8 cellular contexts compared by ENCODE assay signal in the genomic region with DNA sequence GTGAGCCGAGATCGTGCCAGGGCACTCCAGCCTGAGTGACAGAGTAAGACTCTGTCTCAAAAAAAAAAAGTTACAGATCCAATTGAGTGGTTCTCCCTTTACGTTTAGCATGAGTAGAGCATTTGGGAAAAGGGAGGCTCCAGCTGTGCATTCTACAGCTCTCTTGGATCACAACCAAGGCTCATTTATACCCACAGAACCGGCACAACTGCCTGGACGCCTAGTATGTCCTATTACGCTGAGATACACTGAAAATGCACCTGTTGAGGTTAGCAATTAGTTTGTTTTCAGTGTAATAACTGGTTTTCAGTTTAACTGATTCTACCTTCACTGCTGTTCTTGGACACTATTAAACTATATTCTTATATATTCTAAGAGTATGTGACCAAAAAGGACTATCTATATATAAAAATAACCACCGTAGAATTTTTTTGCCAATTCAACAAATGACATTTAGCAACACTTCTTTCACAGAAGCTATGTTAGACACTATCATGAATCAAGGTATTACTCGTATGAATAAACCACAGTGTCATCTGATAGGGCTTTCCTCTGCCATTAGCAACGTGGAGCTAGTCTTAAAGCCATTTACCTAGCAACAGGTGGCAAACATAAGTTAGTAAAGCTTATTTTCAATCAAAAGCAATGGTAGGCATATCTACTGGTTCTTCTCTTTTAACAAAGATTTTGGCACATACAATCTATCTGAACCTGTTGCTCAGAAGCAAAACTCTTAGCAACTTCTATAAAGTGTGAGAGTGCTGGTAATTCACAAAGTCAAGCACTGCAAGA. TPM values are rescaled to one million over a fixed set of nuclear protein-coding genes. Genes with fewer than 3 reads are reported as not detected.
DNase-seq lines count a peak whose midpoint lies in the region; ATAC-seq and TF ChIP-seq lines count a peak whose summit lies in the region.

No MANE protein-coding gene starts in this region.

- no peak for TF ChIP-seq EP300 in SK-N-SH (IDR thresholded peaks at IDR 0.05; ENCODE audit: borderline replicate concordance in 1 of 2, low read depth in 1 of 2, low read length in 1 of 2)

- TF ChIP-seq RAD21 in SK-N-SH (IDR thresholded peaks at IDR 0.05; ENCODE audit: low read length): no peak

- no peak for TF ChIP-seq CTCF in SK-N-SH (IDR thresholded peaks at IDR 0.05)
- no peak for TF ChIP-seq CTCF in WI38 (IDR thresholded peaks at IDR 0.05; ENCODE audit: low read depth, low read length)
- TF ChIP-seq CTCF in hepatocyte (IDR thresholded peaks at IDR 0.05; ENCODE audit: poor library complexity): no peak

- H3K27ac ChIP-seq in SK-N-SH (ENCODE audit: low read depth in 2 of 2, low read length in 1 of 2) (peak overlapping the region; percentile 39 to 56; a peak in 3 of 4 replicates), hepatocyte (peak overlapping the region; percentile 99), stomach smooth muscle (ENCODE audit: low read length) (no peak overlapping the region)

- H3K4me1 ChIP-seq in SK-N-SH (ENCODE audit: control insufficient read depth in 1 of 2, insufficient read depth in 2 of 2, low read depth in 1 of 2, low read length in 1 of 2) (peaks cover 0 to 17% of the 10 kb centered on the region in 2 experiments; a peak in 3 of 4 replicates), hepatocyte (ENCODE audit: insufficient read depth) (peaks cover 18% of the 10 kb centered on the region), stomach smooth muscle (ENCODE audit: control insufficient read depth, insufficient read depth, low read length) (peaks cover 6% of the 10 kb centered on the region)

- H3K9ac ChIP-seq in SK-N-SH: peak overlapping the region; percentile 87; the same call in 1 of the 2 replicates
- H3K9ac ChIP-seq in stomach smooth muscle (ENCODE audit: low read length in 2 of 2): no peak overlapping the region

- H4K20me1 ChIP-seq in SK-N-SH (ENCODE audit: insufficient read depth) (peaks cover 26% of the 10 kb centered on the region), hepatocyte (ENCODE audit: insufficient read depth, poor library complexity, severe bottlenecking) (peaks cover 26% of the 10 kb centered on the region)

- H2AFZ ChIP-seq in SK-N-SH (ENCODE audit: low read depth) (no peak overlapping the region), hepatocyte (no peak overlapping the region)

- H3K9me2 ChIP-seq in SK-N-SH (no peaks in the 10 kb centered on the region), hepatocyte (replicated peaks; ENCODE audit: insufficient read depth) (no peaks in the 10 kb centered on the region)

- peaks cover 13 to 19% of the 10 kb centered on the region in 2 experiments for H3K36me3 ChIP-seq in SK-N-SH (replicated peaks in 1 of 2; ENCODE audit: control insufficient read depth in 1 of 2, insufficient read depth in 2 of 2, low read length in 1 of 2)
- peaks cover 3% of the 10 kb centered on the region for H3K36me3 ChIP-seq in hepatocyte (replicated peaks; ENCODE audit: insufficient read depth, low read depth)
- peaks cover 0 to 3% of the 10 kb centered on the region in 2 donors for H3K36me3 ChIP-seq in stomach smooth muscle (ENCODE audit: control insufficient read depth in 2 of 2, insufficient read depth in 2 of 2, low read length in 2 of 2)

- POLR2A ChIA-PET in SK-N-SH (lab: Yijun Ruan, JAX): no interaction called here

- ATAC-seq in SK-N-SH treated with all-trans-retinoic acid at 6 μM for 48 hours (no peak), HG03432 (IDR thresholded peaks at IDR 0.05; ENCODE audit: unreplicated experiment) (no peak)

- H3K27me3 ChIP-seq in SK-N-SH (ENCODE audit: insufficient read depth) (no peaks in the 10 kb centered on the region), hepatocyte (no peaks in the 10 kb centered on the region), stomach smooth muscle (ENCODE audit: control insufficient read depth in 1 of 2, insufficient read depth in 2 of 2, low read length in 2 of 2) (no peaks in the 10 kb centered on the region)

- H3K4me3 ChIP-seq in SK-N-SH (ENCODE audit: low read depth in 2 of 2, low read length in 1 of 2): peak overlapping the region; percentile 62 to 74; a peak in 3 of 4 replicates
- H3K4me3 ChIP-seq in WI38 (ENCODE audit: low read depth, low read length): peak overlapping the region; percentile 81
- peak overlapping the region; percentile 77 for H3K4me3 ChIP-seq in hepatocyte
- H3K4me3 ChIP-seq in stomach smooth muscle (ENCODE audit: low read length in 2 of 2): peak overlapping the region; percentile 1 to 97

- no peak for DNase-seq in SK-N-SH
- DNase-seq in hepatocyte (ENCODE audit: low spot score): no peak
- no peak for DNase-seq in GDM1 (lab: John Stamatoyannopoulos, UW)
- no peak for DNase-seq in NCI-H1694 (lab: John Stamatoyannopoulos, UW)

- H3K9me3 ChIP-seq in SK-N-SH (no peaks in the 10 kb centered on the region), hepatocyte (ENCODE audit: low read depth) (no peaks in the 10 kb centered on the region), stomach smooth muscle (ENCODE audit: control insufficient read depth in 2 of 2, low read length in 2 of 2) (no peaks in the 10 kb centered on the region)

- H3K79me2 ChIP-seq in SK-N-SH (ENCODE audit: insufficient read depth) (peaks cover 78% of the 10 kb centered on the region), hepatocyte (peaks cover 74% of the 10 kb centered on the region)

- H3F3A ChIP-seq in SK-N-SH (replicated peaks; ENCODE audit: insufficient read depth): peaks cover 4% of the 10 kb centered on the region

- H3K4me2 ChIP-seq in SK-N-SH: peak overlapping the region; percentile 89
- peak overlapping the region; percentile 79 for H3K4me2 ChIP-seq in hepatocyte

- WGBS in SK-N-SH (ENCODE audit: low lambda C conversion rate): 83% methylated on average over 9 of the region's 9 CpGs
- WGBS in hepatocyte (ENCODE audit: low lambda C conversion rate, missing lambda C conversion rate): 87% methylated on average over 9 of the region's 9 CpGs

- CTCF ChIA-PET in SK-N-SH (lab: Yijun Ruan, JAX): interaction anchor here (0.8 kb wide), 1 partner anchor 23 kb away, joined by 3 read pairs; no protein-coding TSS in a partner anchor

TF ChIP-seq in SK-N-SH, 30 proteins besides CTCF, POLR2A, EP300 and RAD21:
- no peak for TF ChIP-seq RXRA (IDR thresholded peaks at IDR 0.05; ENCODE audit: borderline replicate concordance, low read depth)

TF ChIP-seq in SK-N-SH treated with all-trans-retinoic acid at 6 μM for 48 hours, 23 proteins besides CTCF, POLR2A, EP300 and RAD21 (continues in another document):
- TF ChIP-seq PPARA (CRISPR knock-in tag; IDR thresholded peaks at IDR 0.05; ENCODE audit: borderline replicate concordance): no peak
- TF ChIP-seq GLIS3 (CRISPR knock-in tag; IDR thresholded peaks at IDR 0.05): no peak
- TF ChIP-seq ZFP30 (CRISPR knock-in tag; IDR thresholded peaks at IDR 0.05): no peak
- no peak for TF ChIP-seq ZNF565 (CRISPR knock-in tag; conservative IDR thresholded peaks at IDR 0.05; ENCODE audit: low read depth)
- TF ChIP-seq, protein P1, sequence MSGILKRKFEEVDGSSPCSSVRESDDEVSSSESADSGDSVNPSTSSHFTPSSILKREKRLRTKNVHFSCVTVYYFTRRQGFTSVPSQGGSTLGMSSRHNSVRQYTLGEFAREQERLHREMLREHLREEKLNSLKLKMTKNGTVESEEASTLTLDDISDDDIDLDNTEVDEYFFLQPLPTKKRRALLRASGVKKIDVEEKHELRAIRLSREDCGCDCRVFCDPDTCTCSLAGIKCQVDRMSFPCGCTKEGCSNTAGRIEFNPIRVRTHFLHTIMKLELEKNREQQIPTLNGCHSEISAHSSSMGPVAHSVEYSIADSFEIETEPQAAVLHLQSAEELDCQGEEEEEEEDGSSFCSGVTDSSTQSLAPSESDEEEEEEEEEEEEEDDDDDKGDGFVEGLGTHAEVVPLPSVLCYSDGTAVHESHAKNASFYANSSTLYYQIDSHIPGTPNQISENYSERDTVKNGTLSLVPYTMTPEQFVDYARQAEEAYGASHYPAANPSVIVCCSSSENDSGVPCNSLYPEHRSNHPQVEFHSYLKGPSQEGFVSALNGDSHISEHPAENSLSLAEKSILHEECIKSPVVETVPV (CRISPR knock-in tag; IDR thresholded peaks at IDR 0.05): no peak
- TF ChIP-seq SNAI2 (CRISPR knock-in tag; IDR thresholded peaks at IDR 0.05): no peak
- TF ChIP-seq, protein P2, sequence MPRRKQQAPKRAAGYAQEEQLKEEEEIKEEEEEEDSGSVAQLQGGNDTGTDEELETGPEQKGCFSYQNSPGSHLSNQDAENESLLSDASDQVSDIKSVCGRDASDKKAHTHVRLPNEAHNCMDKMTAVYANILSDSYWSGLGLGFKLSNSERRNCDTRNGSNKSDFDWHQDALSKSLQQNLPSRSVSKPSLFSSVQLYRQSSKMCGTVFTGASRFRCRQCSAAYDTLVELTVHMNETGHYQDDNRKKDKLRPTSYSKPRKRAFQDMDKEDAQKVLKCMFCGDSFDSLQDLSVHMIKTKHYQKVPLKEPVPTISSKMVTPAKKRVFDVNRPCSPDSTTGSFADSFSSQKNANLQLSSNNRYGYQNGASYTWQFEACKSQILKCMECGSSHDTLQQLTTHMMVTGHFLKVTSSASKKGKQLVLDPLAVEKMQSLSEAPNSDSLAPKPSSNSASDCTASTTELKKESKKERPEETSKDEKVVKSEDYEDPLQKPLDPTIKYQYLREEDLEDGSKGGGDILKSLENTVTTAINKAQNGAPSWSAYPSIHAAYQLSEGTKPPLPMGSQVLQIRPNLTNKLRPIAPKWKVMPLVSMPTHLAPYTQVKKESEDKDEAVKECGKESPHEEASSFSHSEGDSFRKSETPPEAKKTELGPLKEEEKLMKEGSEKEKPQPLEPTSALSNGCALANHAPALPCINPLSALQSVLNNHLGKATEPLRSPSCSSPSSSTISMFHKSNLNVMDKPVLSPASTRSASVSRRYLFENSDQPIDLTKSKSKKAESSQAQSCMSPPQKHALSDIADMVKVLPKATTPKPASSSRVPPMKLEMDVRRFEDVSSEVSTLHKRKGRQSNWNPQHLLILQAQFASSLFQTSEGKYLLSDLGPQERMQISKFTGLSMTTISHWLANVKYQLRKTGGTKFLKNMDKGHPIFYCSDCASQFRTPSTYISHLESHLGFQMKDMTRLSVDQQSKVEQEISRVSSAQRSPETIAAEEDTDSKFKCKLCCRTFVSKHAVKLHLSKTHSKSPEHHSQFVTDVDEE (CRISPR knock-in tag; IDR thresholded peaks at IDR 0.05): no peak
- no peak for TF ChIP-seq RARB (CRISPR knock-in tag; IDR thresholded peaks at IDR 0.05)

RNA-seq across cellular contexts. Expression of gene OTUD4, which starts 3.6 kb away (rescaled TPM):
- polyA plus RNA-seq in SK-N-SH (2012; rRNA removed): 8.5 and 11.6 TPM in 2 replicates
- 12.0 and 13.9 TPM in 2 replicates for polyA plus RNA-seq in SK-N-SH (2012; cell fraction: cytosol; rRNA removed)
- polyA plus RNA-seq in SK-N-SH (2012; cell fraction: nucleus; rRNA removed): 8.4 and 16.6 TPM in 2 replicates
- total RNA-seq in hepatocyte: 20.6 and 23.9 TPM in 2 replicates
- 10.9 and 12.9 TPM in 2 replicates for polyA plus RNA-seq in hepatocyte
